Comparison of ENCODE assay signal across 2 cellular contexts in genomic region chr17:39722965-39723848, GRCh38.
A peak's percentile ranks its signal among the peaks of the same experiment; 100 is the strongest.
TF ChIP-seq lines count a peak whose summit lies in the region.

No MANE protein-coding gene starts in this region.

TF ChIP-seq in A549, 52 proteins besides CTCF, POLR2A, EP300 and RAD21:
- TF ChIP-seq JUN (IDR thresholded peaks at IDR 0.05) (0 out of 5 replicates have a peak, but pooled peaks of 1 of the 2 experiments have one; percentile 3), JUNB (IDR thresholded peaks at IDR 0.05) (no peak)

TF ChIP-seq in HepG2, 621 proteins besides CTCF, POLR2A, EP300 and RAD21:
- TF ChIP-seq LCORL (IDR thresholded peaks at IDR 0.05) (no peak), LCORL (CRISPR knock-in tag; IDR thresholded peaks at IDR 0.05) (no peak), FOXO1 (CRISPR knock-in tag; IDR thresholded peaks at IDR 0.05) (no peak), SRSF4 (IDR thresholded peaks at IDR 0.05; ENCODE audit: low read depth, low read length, poor library complexity, severe bottlenecking) (no peak), ZBTB33 (CRISPR knock-in tag; IDR thresholded peaks at IDR 0.05) (0 out of 2 replicates have a peak, but pooled peaks have one; percentile 7), ARID4A (CRISPR knock-in tag; IDR thresholded peaks at IDR 0.05; ENCODE audit: borderline replicate concordance) (no peak), ZNF343 (CRISPR knock-in tag; IDR thresholded peaks at IDR 0.05) (no peak), TIGD3 (CRISPR knock-in tag; IDR thresholded peaks at IDR 0.05; ENCODE audit: borderline replicate concordance) (no peak), ZNF850 (CRISPR knock-in tag; conservative IDR thresholded peaks at IDR 0.05) (no peak), AGO2 (optimal IDR thresholded peaks at IDR 0.05; ENCODE audit: low read depth, low read length) (peak; percentile 87), ATAD3A (CRISPR knock-in tag; IDR thresholded peaks at IDR 0.05) (no peak), PHF21A (CRISPR knock-in tag; IDR thresholded peaks at IDR 0.05) (no peak), SETDB1 (CRISPR knock-in tag; IDR thresholded peaks at IDR 0.05; ENCODE audit: borderline replicate concordance) (no peak), ZNF383 (CRISPR knock-in tag; IDR thresholded peaks at IDR 0.05; ENCODE audit: borderline replicate concordance) (no peak), CCDC6 (CRISPR knock-in tag; IDR thresholded peaks at IDR 0.05) (no peak), BORCS8-MEF2B (CRISPR knock-in tag; IDR thresholded peaks at IDR 0.05) (0 out of 2 replicates have a peak, but pooled peaks have one; percentile 37), ZNF256 (CRISPR knock-in tag; conservative IDR thresholded peaks at IDR 0.05) (no peak), PREB (CRISPR knock-in tag; IDR thresholded peaks at IDR 0.05) (no peak), ATF3 (CRISPR knock-in tag; IDR thresholded peaks at IDR 0.05) (no peak), ZNF644 (CRISPR knock-in tag; IDR thresholded peaks at IDR 0.05; ENCODE audit: low read depth) (no peak), ATF6 (CRISPR knock-in tag; conservative IDR thresholded peaks at IDR 0.05) (no peak), ZNF777 (CRISPR knock-in tag; IDR thresholded peaks at IDR 0.05) (no peak)
